Comparison of ENCODE assay signal across 21 cellular contexts in genomic region chr9:93978498-93978897, GRCh38. TPM values are rescaled to one million over a fixed set of nuclear protein-coding genes. Genes with fewer than 3 reads are reported as not detected.
DNase-seq lines count a peak whose midpoint lies in the region; ATAC-seq, FAIRE-seq and TF ChIP-seq lines count a peak whose summit lies in the region.
"Had no signal": no experiment of that assay in that cellular context is flagged by ENCODE, and none has a peak within 500 bp of the region (broad histone marks: within the 10 kb centered on the region; RNA-seq: fewer than 3 reads in every experiment).

No MANE protein-coding gene starts in this region.

- H2AFZ ChIP-seq in K562 (ENCODE audit: low read depth, low read length) (no peak overlapping the region), neuronal stem cell (ENCODE audit: low read length) (no peak overlapping the region)

- H3K9me3 ChIP-seq in K562 (replicated peaks; ENCODE audit: control insufficient read depth, insufficient read depth, low read depth, low read length) = no peaks in the 10 kb centered on the region
- H3K9me3 ChIP-seq in neuronal stem cell (replicated peaks in 1 of 2; ENCODE audit: control insufficient read depth in 2 of 2, insufficient read depth in 1 of 2, low read depth in 1 of 2, low read length in 2 of 2) = no peaks in the 10 kb centered on the region

- no peak overlapping the region for H4K91ac ChIP-seq in neuronal stem cell (ENCODE audit: low read depth, low read length, poor library complexity)

- in situ Hi-C loops in K562 (cut with MboI) = no loop called here

- no peak overlapping the region for H2BK15ac ChIP-seq in neuronal stem cell (ENCODE audit: low read length)

- CTCF ChIA-PET in activated CD4-positive, alpha-beta T cell treated with anti-CD3 and anti-CD28 coated beads for 36 hours (lab: Charles Lee) = no interaction called here
- CTCF ChIA-PET in K562 (lab: Yijun Ruan, JAX; ENCODE audit: low intra/inter-chr PET ratio) = no interaction called here

- peaks cover 17% of the 10 kb centered on the region for H3K27me3 Mint-ChIP-seq in activated CD4-positive, alpha-beta T cell treated with anti-CD3 and anti-CD28 coated beads for 36 hours

- no peaks in the 10 kb centered on the region for H3K9me1 ChIP-seq in K562 (ENCODE audit: control insufficient read depth, insufficient read depth, low read length)

- H3K79me1 ChIP-seq in neuronal stem cell (ENCODE audit: low read depth, low read length) = no peaks in the 10 kb centered on the region

- H3K4ac ChIP-seq in neuronal stem cell (ENCODE audit: low read length) = no peak overlapping the region

- peak overlapping the region; percentile 23 for H3K27ac Mint-ChIP-seq in activated CD4-positive, alpha-beta T cell treated with anti-CD3 and anti-CD28 coated beads for 36 hours
- H3K27ac Mint-ChIP-seq: activated CD4-positive, alpha-beta T cell treated with anti-CD3 and anti-CD28 coated beads, Interleukin-2, amount 10 ng/mL, durations not matched to agents 24 days and 14 days; CD14-positive monocyte; memory B cell had no signal

- no peak overlapping the region for H3K9ac ChIP-seq in K562 (ENCODE audit: insufficient read depth in 1 of 2, low read depth in 2 of 2, low read length in 2 of 2)
- no peak overlapping the region for H3K9ac ChIP-seq in neuronal stem cell (ENCODE audit: low read depth, low read length, poor library complexity)

- H4K20me1 ChIP-seq in K562 (replicated peaks; ENCODE audit: control insufficient read depth, insufficient read depth, low read length) = no peaks in the 10 kb centered on the region

- WGBS in K562 (ENCODE audit: insufficient coverage, low coverage, missing lambda C conversion rate) = 0% methylated on average over 1 of the region's 2 CpGs
- no CpG with 5 or more reads among the region's 2 CpGs for WGBS in neuronal stem cell (ENCODE audit: extremely low coverage in 2 of 2, insufficient read length in 2 of 2, insufficient replicate concordance in 1 of 2), 2 donors

- H3K36me3 Mint-ChIP-seq in activated CD4-positive, alpha-beta T cell treated with anti-CD3 and anti-CD28 coated beads for 36 hours (ENCODE audit: low read depth) = no peaks in the 10 kb centered on the region
- H3K36me3 Mint-ChIP-seq: CD14-positive monocyte, memory B cell had no signal

- no peak overlapping the region for H2AK5ac ChIP-seq in neuronal stem cell (ENCODE audit: low read depth, low read length)

- H3K36me3 ChIP-seq in K562 (ENCODE audit: control insufficient read depth, insufficient read depth, low read length) = no peaks in the 10 kb centered on the region
- H3K36me3 ChIP-seq in neuronal stem cell (replicated peaks in 1 of 2; ENCODE audit: control insufficient read depth in 2 of 2, insufficient read depth in 2 of 2, low read length in 2 of 2) = no peaks in the 10 kb centered on the region

- H2BK12ac ChIP-seq in neuronal stem cell (ENCODE audit: low read length) = no peak overlapping the region

- peaks cover 0 to 14% of the 10 kb centered on the region in 2 experiments; a peak in 2 of 5 replicates for H3K27me3 ChIP-seq in K562 (ENCODE audit: control insufficient read depth in 2 of 2, insufficient read depth in 2 of 2, low read length in 2 of 2)
- peaks cover 0 to 13% (median 2%) of the 10 kb centered on the region in 3 experiments for H3K27me3 ChIP-seq in neuronal stem cell (ENCODE audit: control insufficient read depth in 3 of 3, insufficient read depth in 3 of 3, low read depth in 1 of 3, low read length in 3 of 3)

- ATAC-seq in activated CD4-positive, alpha-beta T cell treated with anti-CD3 and anti-CD28 coated beads for 36 hours = no peak
- peak; percentile 76 for ATAC-seq in K562

- no peak for TF ChIP-seq EP300 in K562 (IDR thresholded peaks at IDR 0.05; ENCODE audit: low read length)

- H3K14ac ChIP-seq in neuronal stem cell (ENCODE audit: low read length) = no peak overlapping the region

- intact Hi-C loops in activated CD4-positive, alpha-beta T cell treated with anti-CD3 and anti-CD28 coated beads for 36 hours (cut with DNase I, micrococcal nuclease) = no loop called here
- intact Hi-C loops in K562 (cut with micrococcal nuclease) = no loop called here

- POLR2A ChIA-PET in activated CD4-positive, alpha-beta T cell treated with anti-CD3 and anti-CD28 coated beads for 36 hours (lab: Charles Lee) = no interaction called here
- POLR2A ChIA-PET in K562 (lab: Yijun Ruan, JAX) = no interaction called here

- BruUV-seq in K562 (replicated peaks; lab: Mats Ljungman, UMichigan) = no TSS peak

- no peak overlapping the region for H3K18ac ChIP-seq in neuronal stem cell (ENCODE audit: low read length)

- H3K4me2 ChIP-seq in K562 (ENCODE audit: insufficient read depth, low read length) (no peak overlapping the region), neuronal stem cell (ENCODE audit: insufficient read depth, low read length, poor library complexity, severe bottlenecking) (no peak overlapping the region)

- no peak overlapping the region for H4K8ac ChIP-seq in neuronal stem cell (ENCODE audit: low read depth, low read length)

- no peaks in the 10 kb centered on the region for H3K4me1 Mint-ChIP-seq in activated CD4-positive, alpha-beta T cell treated with anti-CD3 and anti-CD28 coated beads for 36 hours
- H3K4me1 Mint-ChIP-seq: activated CD4-positive, alpha-beta T cell treated with anti-CD3 and anti-CD28 coated beads, Interleukin-2, amount 10 ng/mL, durations not matched to agents 24 days and 14 days; CD14-positive monocyte; memory B cell had no signal

- no peak overlapping the region for H2BK5ac ChIP-seq in neuronal stem cell (ENCODE audit: low read length)

- TF ChIP-seq CTCF in K562 (IDR thresholded peaks at IDR 0.05 in 2 of 3, conservative IDR thresholded peaks at IDR 0.05 in 1 of 3; ENCODE audit: insufficient read depth in 2 of 3, low read depth in 1 of 3, low read length in 3 of 3) = no peak

- no peak for FAIRE-seq in K562 (lab: Jason Lieb, UNC)
- FAIRE-seq: G401.6 had no signal

- no peak overlapping the region; the same call in 2 of the 3 replicates for H3K27ac ChIP-seq in K562 (ENCODE audit: extremely low read depth, low read depth, low read length)
- H3K27ac ChIP-seq in neuronal stem cell (replicated peaks; ENCODE audit: low read length) = no peak overlapping the region

- no peaks in the 10 kb centered on the region for H3K79me2 ChIP-seq in K562 (ENCODE audit: control insufficient read depth, insufficient read depth, low read length)

- H3K4me3 ChIP-seq in K562 = no peak overlapping the region
- H3K4me3 ChIP-seq in neuronal stem cell (ENCODE audit: low read length in 2 of 2) = no peak overlapping the region

- no peak for DNase-seq in activated CD4-positive, alpha-beta T cell treated with anti-CD3 and anti-CD28 coated beads for 36 hours
- DNase-seq in activated CD4-positive, alpha-beta T cell treated with anti-CD3 and anti-CD28 coated beads, Interleukin-2, amount 50 U/mL, for 4 hours = no peak
- peak; percentile 47 for DNase-seq in NCI-H2029 (lab: John Stamatoyannopoulos, UW)
- DNase-seq in K562 (ENCODE audit: extremely low read depth in 1 of 4, low spot score in 3 of 4) = peak in 1 of 4 experiments; percentile 3
- no peak for DNase-seq in neuronal stem cell (ENCODE audit: low spot score)
- no peak for DNase-seq in DMS79 treated with DMSO at 0.1 percent for 48 hours (lab: John Stamatoyannopoulos, UW)
- no peak for DNase-seq in stimulated activated CD4-positive, alpha-beta T cell treated with anti-CD3 and anti-CD28 coated beads, Interleukin-4, amount 100 ng/mL, for 24 hours
- no peak for DNase-seq in NCI-H446 (lab: John Stamatoyannopoulos, UW)
- DNase-seq: ACHN; activated CD4-positive, alpha-beta T cell treated with anti-CD3 and anti-CD28 coated beads, Interleukin-2, amount 10 ng/mL, durations not matched to agents 24 days and 14 days; activated effector memory CD4-positive, alpha-beta T cell treated with Interleukin-2 at 50 U/mL for 16 hours; caudate nucleus; MM.1S; NCI-H446 treated with DMSO at 0.1 percent for 48 hours; occipital lobe; Right ventricle myocardium superior; T-helper 1 cell had no signal

- TF ChIP-seq POLR2A in K562 (conservative IDR thresholded peaks at IDR 0.05) = no peak

- TF ChIP-seq RAD21 in K562 (CRISPR knock-in tag; conservative IDR thresholded peaks at IDR 0.05 in 1 of 2, IDR thresholded peaks at IDR 0.05 in 1 of 2) = no peak

- no peaks in the 10 kb centered on the region for H3K4me1 ChIP-seq in K562 (replicated peaks in 1 of 2; ENCODE audit: control insufficient read depth in 2 of 2, insufficient read depth in 2 of 2, low read length in 2 of 2)
- no peaks in the 10 kb centered on the region for H3K4me1 ChIP-seq in neuronal stem cell (ENCODE audit: control insufficient read depth in 2 of 2, insufficient read depth in 1 of 2, low read depth in 1 of 2, low read length in 2 of 2)

- no peaks in the 10 kb centered on the region for H3K9me3 Mint-ChIP-seq in activated CD4-positive, alpha-beta T cell treated with anti-CD3 and anti-CD28 coated beads for 36 hours (ENCODE audit: low read depth)
- H3K9me3 Mint-ChIP-seq: activated CD4-positive, alpha-beta T cell treated with anti-CD3 and anti-CD28 coated beads, Interleukin-2, amount 10 ng/mL, durations not matched to agents 24 days and 14 days; memory B cell had no signal

- H3K23ac ChIP-seq in neuronal stem cell (ENCODE audit: low read depth, low read length, poor library complexity) = peak overlapping the region; percentile 37

- no peak overlapping the region for H2BK120ac ChIP-seq in neuronal stem cell (ENCODE audit: low read depth, low read length)

- no peak overlapping the region for H3K4me3 Mint-ChIP-seq in activated CD4-positive, alpha-beta T cell treated with anti-CD3 and anti-CD28 coated beads for 36 hours
- H3K4me3 Mint-ChIP-seq: activated CD4-positive, alpha-beta T cell treated with anti-CD3 and anti-CD28 coated beads, Interleukin-2, amount 10 ng/mL, durations not matched to agents 24 days and 14 days; CD14-positive monocyte; memory B cell had no signal

RNA-seq across cellular contexts. Expression of gene BARX1, which starts 23.3 kb away (rescaled TPM):
- 1 to 10 TPM; 1.8 to 1.9 TPM for total RNA-seq in activated CD4-positive, alpha-beta T cell treated with anti-CD3 and anti-CD28 coated beads for 36 hours
- not detected in 2 replicates for total RNA-seq in K562 (2011; cell fraction: chromatin; rRNA removed; ENCODE audit: low replicate concordance)
- total RNA-seq in K562 (2011; cell fraction: nucleolus; rRNA removed) = not detected in 2 replicates
- total RNA-seq in K562 (2011; cell fraction: nucleoplasm; rRNA removed) = not detected in 2 replicates
- total RNA-seq in K562 (2014; rRNA removed) (0.14 TPM in 1 of 2 replicates, not detected in the other), K562 (2014; rRNA removed; fragmentation: Illumina TruSeq; extraction: Trizol) (not detected in 2 replicates), K562 (2015; rRNA removed; fragmentation: Illumina TruSeq; extraction: Trizol) (not detected in 2 replicates), K562 (2021) (0.11 TPM in 1 of 2 replicates, not detected in the other)
- polyA plus RNA-seq in K562 (2011; rRNA removed) (not detected in 2 replicates), K562 (2014; fragmentation: Illumina TruSeq; extraction: Trizol) (not detected in 2 replicates), K562 (2014; fragmentation: Nextera tagmentation; extraction: Ambion mirVana) (not detected), K562 (2014; rRNA removed) (0.08 TPM in 1 of 2 replicates, not detected in the other)
- not detected in 2 replicates for polyA plus RNA-seq in K562 (2011; cell fraction: cytosol; rRNA removed)
- polyA plus RNA-seq in K562 (2011; cell fraction: nucleus; rRNA removed) = not detected in 2 replicates
- polyA plus RNA-seq in K562 (2012) = 0.37 TPM in 1 of 2 replicates, not detected in the other
- not detected in 2 replicates for polyA minus RNA-seq in K562 (2011; rRNA and poly(A)+ RNA removed)
- not detected in 2 replicates for polyA minus RNA-seq in K562 (2011; cell fraction: cytosol; rRNA and poly(A)+ RNA removed)
- polyA minus RNA-seq in K562 (2011; cell fraction: nucleus; rRNA and poly(A)+ RNA removed) = not detected in 2 replicates
- 2.4 TPM for polyA plus RNA-seq in neuronal stem cell (2013, experiment 1 of 2)
- polyA plus RNA-seq in neuronal stem cell (2013, experiment 2 of 2) = 2.4 TPM
- total RNA-seq: occipital lobe, Right ventricle myocardium superior, temporal lobe had no signal
- polyA plus RNA-seq: CD14-positive monocyte had no signal
